Comparison of ENCODE assay signal across 22 cellular contexts in genomic region chr5:79564798-79565279, GRCh38.
"Had no signal": no experiment of that assay in that cellular context is flagged by ENCODE, and none has a peak within 500 bp of the region (broad histone marks: within the 10 kb centered on the region; RNA-seq: fewer than 3 reads in every experiment).

No MANE protein-coding gene starts in this region.

- H3K27ac Mint-ChIP-seq: memory B cell; stimulated activated naive CD8-positive, alpha-beta T cell treated with anti-CD3 and anti-CD28 coated beads, Interleukin-15, Interleukin-2, amounts not matched to agents 100 ng/mL and 50 ng/mL, for 24 hours had no signal

- H3K27me3 Mint-ChIP-seq: activated T-cell treated with anti-CD3 and anti-CD28 coated beads, Interleukin-2, amount 50 U/mL, for 24 hours; stimulated activated naive CD8-positive, alpha-beta T cell treated with anti-CD3 and anti-CD28 coated beads, Interleukin-15, Interleukin-2, amounts not matched to agents 100 ng/mL and 50 ng/mL, for 24 hours had no signal

- H3K36me3 ChIP-seq: cardiac muscle cell, heart left ventricle, prostate gland, right atrium auricular region, thyroid gland, upper lobe of right lung, WERI-Rb-1 had no signal

- H3K4me1 ChIP-seq: body of pancreas, prostate gland, upper lobe of right lung had no signal

- DNase-seq: activated CD4-positive, alpha-beta T cell treated with anti-CD3 and anti-CD28 coated beads, Interleukin-2, amount 50 U/mL, for 1 hour; activated CD4-positive, CD25-positive, alpha-beta regulatory T cell treated with anti-CD3 and anti-CD28 coated beads, Interleukin-2, amount 50 U/mL, for 72 hours; activated CD8-positive, alpha-beta memory T cell treated with anti-CD3 and anti-CD28 coated beads for 24 hours; activated CD8-positive, alpha-beta memory T cell treated with anti-CD3 and anti-CD28 coated beads, Interleukin-2, amount 50 U/mL, for 4 hours; activated effector memory CD4-positive, alpha-beta T cell treated with Interleukin-2 at 50 U/mL for 16 hours; activated naive CD4-positive, alpha-beta T cell treated with anti-CD3 and anti-CD28 coated beads, Interleukin-2, amount 50 U/mL, for 16 hours; activated T-cell treated with anti-CD3 and anti-CD28 coated beads, Interleukin-2, amount 50 U/mL, for 24 hours; anterior cingulate cortex; body of pancreas; heart left ventricle; islet precursor cell; left cardiac atrium; stimulated activated CD4-positive, alpha-beta T cell treated with anti-CD3 and anti-CD28 coated beads, Interleukin-4, amount 100 ng/mL, for 24 hours; substantia nigra; thyroid gland; upper lobe of right lung; WERI-Rb-1 had no signal

- H3K36me3 Mint-ChIP-seq: memory B cell had no signal

- ATAC-seq: body of pancreas, heart left ventricle, left cardiac atrium, upper lobe of right lung had no signal

- H3K9me3 ChIP-seq: body of pancreas, heart left ventricle, prostate gland, right atrium auricular region, thyroid gland, upper lobe of right lung had no signal

- H3K9me3 Mint-ChIP-seq: memory B cell; stimulated activated naive CD8-positive, alpha-beta T cell treated with anti-CD3 and anti-CD28 coated beads, Interleukin-15, Interleukin-2, amounts not matched to agents 100 ng/mL and 50 ng/mL, for 24 hours had no signal

- H3K27me3 ChIP-seq: body of pancreas, cardiac muscle cell, heart left ventricle, right atrium auricular region, thyroid gland, upper lobe of right lung had no signal

- H3K4me3 ChIP-seq: body of pancreas, cardiac muscle cell, heart left ventricle, prostate gland, right atrium auricular region, thyroid gland, upper lobe of right lung had no signal

- H3K4me3 Mint-ChIP-seq: activated T-cell treated with anti-CD3 and anti-CD28 coated beads, Interleukin-2, amount 50 U/mL, for 24 hours; memory B cell; stimulated activated naive CD8-positive, alpha-beta T cell treated with anti-CD3 and anti-CD28 coated beads, Interleukin-15, Interleukin-2, amounts not matched to agents 100 ng/mL and 50 ng/mL, for 24 hours had no signal

- H3K27ac ChIP-seq: body of pancreas, cardiac muscle cell, heart left ventricle, prostate gland, right atrium auricular region, thyroid gland, upper lobe of right lung, WERI-Rb-1 had no signal
